In genomic region chr7:102572320-102573245, GRCh38 we compare ENCODE assay signal across 8 cellular contexts. TPM values are rescaled to one million over a fixed set of nuclear protein-coding genes. Genes with fewer than 3 reads are reported as not detected.
A peak's percentile ranks its signal among the peaks of the same experiment; 100 is the strongest.
DNase-seq lines count a peak whose midpoint lies in the region; ATAC-seq, FAIRE-seq and TF ChIP-seq lines count a peak whose summit lies in the region.
"Not testable (repeated sequence)": the region's sequence is repeated elsewhere in the genome, so short reads cannot be mapped to it uniquely, and the experiment has no call there.

TSS of gene POLR2J3 (minus strand) at chr7:102572583. CDS start at chr7:102572521, 62 bp downstream.

- not testable (repeated sequence) for H2BK5ac ChIP-seq in mesenchymal stem cell (ENCODE audit: low read depth, low read length, poor library complexity, severe bottlenecking)

- not testable (repeated sequence) for H2BK120ac ChIP-seq in mesenchymal stem cell (ENCODE audit: low read depth, low read length)

- not testable (repeated sequence) for H3K36me3 ChIP-seq in ACC112 (ENCODE audit: insufficient read depth, low read length); Panc1 (ENCODE audit: control insufficient read depth, insufficient read depth, low read length); endothelial cell of umbilical vein (ENCODE audit: control insufficient read depth in 2 of 2, extremely low read depth in 1 of 2, insufficient read depth in 2 of 2, low read length in 2 of 2); mesenchymal stem cell (ENCODE audit: control insufficient read depth in 1 of 2, insufficient read depth in 2 of 2, low read depth in 1 of 2, low read length in 2 of 2)

- H3K27ac ChIP-seq in ACC112 (ENCODE audit: low read depth, low read length): 0 out of 2 replicates have a peak within 1 kb of the TSS, but pooled peaks have one; percentile 41
- peak within 1 kb of the TSS; percentile 74; the same call in 1 of the 2 replicates for H3K27ac ChIP-seq in Panc1 (ENCODE audit: low read length)
- H3K27ac ChIP-seq in endothelial cell of umbilical vein (ENCODE audit: insufficient read depth, low read depth, low read length): peak within 1 kb of the TSS; percentile 73
- H3K27ac ChIP-seq in mesenchymal stem cell (ENCODE audit: low read length, poor library complexity, severe bottlenecking): peak within 1 kb of the TSS; percentile 43

- not testable (repeated sequence) for H3K9ac ChIP-seq in endothelial cell of umbilical vein (replicated peaks; ENCODE audit: extremely low read depth, insufficient read depth, low read length)
- peak within 1 kb of the TSS; percentile 89 for H3K9ac ChIP-seq in mesenchymal stem cell (ENCODE audit: low read length)

- not testable (repeated sequence) for H3K27me3 Mint-ChIP-seq in activated T-cell treated with anti-CD3 and anti-CD28 coated beads, Interleukin-2, amount 50 U/mL, for 4 hours (ENCODE audit: low read depth)

- not testable (repeated sequence) for H3K9me1 ChIP-seq in endothelial cell of umbilical vein (replicated peaks; ENCODE audit: control insufficient read depth, extremely low read depth, insufficient read depth, low read length)

- peak within 1 kb of the TSS; percentile 88 for H3K4me3 Mint-ChIP-seq in activated T-cell treated with anti-CD3 and anti-CD28 coated beads, Interleukin-2, amount 50 U/mL, for 4 hours

- H4K8ac ChIP-seq in mesenchymal stem cell (ENCODE audit: low read length): peak within 1 kb of the TSS; percentile 74

- in situ Hi-C loops in Panc1 (cut with HindIII; ENCODE audit: low pct_unique_long_range_greater_than_20kb, low sequenced_read_pairs): not testable (repeated sequence)

- H3K9me3 ChIP-seq in Panc1 (ENCODE audit: control insufficient read depth, insufficient read depth, low read depth, low read length); endothelial cell of umbilical vein (replicated peaks; ENCODE audit: control insufficient read depth, insufficient read depth, low read length); mesenchymal stem cell (ENCODE audit: control insufficient read depth, low read length): not testable (repeated sequence)

- H2AK5ac ChIP-seq in mesenchymal stem cell (ENCODE audit: low read length, severe bottlenecking): not testable (repeated sequence)

- BruUV-seq in Panc1 (replicated peaks; lab: Mats Ljungman, UMichigan); endothelial cell of umbilical vein (replicated peaks; lab: Mats Ljungman, UMichigan): not testable (repeated sequence)

- H3K9me3 Mint-ChIP-seq in activated T-cell treated with anti-CD3 and anti-CD28 coated beads, Interleukin-2, amount 50 U/mL, for 4 hours: not testable (repeated sequence)

- not testable (repeated sequence) for H3K79me2 ChIP-seq in ACC112 (ENCODE audit: control insufficient read depth, insufficient read depth, low read length, unreplicated experiment); endothelial cell of umbilical vein (ENCODE audit: control insufficient read depth, insufficient read depth, low read length)

- ATAC-seq in GM18907 (IDR thresholded peaks at IDR 0.05; ENCODE audit: unreplicated experiment): peak; percentile 94
- peak; percentile 95 for ATAC-seq in HG02970 (IDR thresholded peaks at IDR 0.05; ENCODE audit: low FRiP score, unreplicated experiment)
- ATAC-seq in Panc1: peak; percentile 97
- peak; percentile 93 to 95 for ATAC-seq in activated T-cell treated with anti-CD3 and anti-CD28 coated beads, Interleukin-2, amount 50 U/mL, for 4 hours

- H3K4me1 Mint-ChIP-seq in activated T-cell treated with anti-CD3 and anti-CD28 coated beads, Interleukin-2, amount 50 U/mL, for 4 hours (ENCODE audit: low read depth): not testable (repeated sequence)

- DNase-seq in Panc1 (ENCODE audit: low read depth, low spot score) (peak; percentile 62), mesenchymal stem cell (peak; percentile 91)
- peak; percentile 94 for DNase-seq in activated T-cell treated with anti-CD3 and anti-CD28 coated beads, Interleukin-2, amount 50 U/mL, for 4 hours
- not testable (repeated sequence) for DNase-seq in endothelial cell of umbilical vein (ENCODE audit: low read depth, low spot score)
- peak; percentile 95 to 100 (median 99) for DNase-seq in stimulated activated CD4-positive, alpha-beta T cell treated with anti-CD3 and anti-CD28 coated beads, Interleukin-1b, Interleukin-23, amount 100 ng/mL, for 24 hours (ENCODE audit: low read depth in 4 of 4, low spot score in 1 of 4)

- not testable (repeated sequence) for H3K27me3 ChIP-seq in ACC112 (ENCODE audit: insufficient read depth, low read length); Panc1 (ENCODE audit: control insufficient read depth, insufficient read depth, low read length); endothelial cell of umbilical vein (ENCODE audit: control insufficient read depth in 2 of 2, insufficient read depth in 2 of 2, low read length in 2 of 2); mesenchymal stem cell (ENCODE audit: control insufficient read depth in 1 of 2, insufficient read depth in 1 of 2, low read length in 2 of 2)

- not testable (repeated sequence) for H3K23ac ChIP-seq in mesenchymal stem cell (ENCODE audit: low read length in 2 of 2)

- H4K20me1 ChIP-seq in endothelial cell of umbilical vein (replicated peaks; ENCODE audit: control insufficient read depth, extremely low read depth, insufficient read depth, low read length): not testable (repeated sequence)

- H3K18ac ChIP-seq in mesenchymal stem cell (ENCODE audit: low read depth in 1 of 2, low read length in 2 of 2): peak within 1 kb of the TSS in 1 of 2 experiments; percentile 87

- not testable (repeated sequence) for H4K91ac ChIP-seq in mesenchymal stem cell (ENCODE audit: low read length)

- POLR2A ChIA-PET in Panc1 (lab: Charles Lee): not testable (repeated sequence)
- POLR2A ChIA-PET in endothelial cell of umbilical vein (lab: Charles Lee): interaction anchor here (0.6 kb wide), 1 partner anchor 163 kb away, joined by 7 read pairs; no protein-coding TSS in a partner anchor

- not testable (repeated sequence) for H2BK12ac ChIP-seq in mesenchymal stem cell (ENCODE audit: low read length in 2 of 2)

- CTCF ChIA-PET in Panc1 (lab: Charles Lee): not testable (repeated sequence)
- CTCF ChIA-PET in endothelial cell of umbilical vein (lab: Charles Lee): interaction anchor here (0.6 kb wide), 2 partner anchors 489 to 502 kb away, joined by 3 read pairs; partner anchors contain the start of genes ARMC10 and FBXL13

- TF ChIP-seq CTCF in Panc1 (IDR thresholded peaks at IDR 0.05): peak; percentile 63
- TF ChIP-seq CTCF in endothelial cell of umbilical vein (IDR thresholded peaks at IDR 0.05; ENCODE audit: extremely low read depth in 1 of 2, insufficient read depth in 1 of 2, low read depth in 1 of 2, low read length in 2 of 2): peak; percentile 36 to 53

- under 1% methylated on average over 28 of the region's 61 CpGs for WGBS in mesenchymal stem cell

- H3K14ac ChIP-seq in mesenchymal stem cell (ENCODE audit: low read length in 2 of 2): not testable (repeated sequence)

- H2BK15ac ChIP-seq in mesenchymal stem cell (ENCODE audit: low read depth, poor library complexity, severe bottlenecking): not testable (repeated sequence)

- H3K4ac ChIP-seq in mesenchymal stem cell (ENCODE audit: low read depth in 1 of 2, low read length in 2 of 2): peak within 1 kb of the TSS; percentile 24 to 86

- not testable (repeated sequence) for H3K4me2 ChIP-seq in endothelial cell of umbilical vein (ENCODE audit: insufficient read depth, low read length)
- H3K4me2 ChIP-seq in mesenchymal stem cell (ENCODE audit: low read length, poor library complexity, severe bottlenecking): peak within 1 kb of the TSS; percentile 9

- FAIRE-seq in endothelial cell of umbilical vein (lab: Jason Lieb, UNC): peak; percentile 67

- not testable (repeated sequence) for H3K36me3 Mint-ChIP-seq in activated T-cell treated with anti-CD3 and anti-CD28 coated beads, Interleukin-2, amount 50 U/mL, for 4 hours (ENCODE audit: insufficient read depth)

- peak; percentile 27 for TF ChIP-seq POLR2A in endothelial cell of umbilical vein (IDR thresholded peaks at IDR 0.05; ENCODE audit: low read depth, low read length)

- not testable (repeated sequence) for H3K79me1 ChIP-seq in mesenchymal stem cell (replicated peaks; ENCODE audit: low read length, poor library complexity, severe bottlenecking)

- intact Hi-C loops in Panc1 (cut with micrococcal nuclease; ENCODE audit: unreplicated experiment); endothelial cell of umbilical vein (cut with micrococcal nuclease): not testable (repeated sequence)

- H3K4me3 ChIP-seq in ACC112 (ENCODE audit: low read depth, low read length): peak within 1 kb of the TSS; percentile 85
- H3K4me3 ChIP-seq in Panc1 (ENCODE audit: low read depth in 2 of 2, low read length in 2 of 2): peak within 1 kb of the TSS; percentile 53 to 74
- peak within 1 kb of the TSS; percentile 67 to 97 (median 84) for H3K4me3 ChIP-seq in endothelial cell of umbilical vein (replicated peaks in 1 of 3; ENCODE audit: insufficient read depth in 1 of 3, low read depth in 1 of 3, low read length in 3 of 3)
- peak within 1 kb of the TSS; percentile 79 to 87 for H3K4me3 ChIP-seq in mesenchymal stem cell (ENCODE audit: insufficient read depth in 1 of 2, low read depth in 1 of 2, low read length in 2 of 2)

- dilution Hi-C loops in endothelial cell of umbilical vein (cut with MboI; ENCODE audit: extremely low pct_ligation_motif_present, low sequenced_read_pairs): not testable (repeated sequence)

- not testable (repeated sequence) for H3K4me1 ChIP-seq in ACC112 (ENCODE audit: control insufficient read depth, insufficient read depth, low read length, unreplicated experiment); Panc1 (ENCODE audit: control insufficient read depth, insufficient read depth, low read length); endothelial cell of umbilical vein (ENCODE audit: control insufficient read depth, extremely low read depth, insufficient read depth, low read length); mesenchymal stem cell (ENCODE audit: control insufficient read depth, insufficient read depth, low read depth, low read length)

- H2AFZ ChIP-seq in ACC112 (ENCODE audit: low read length, unreplicated experiment): peak within 1 kb of the TSS; percentile 93
- peak within 1 kb of the TSS; percentile 94 for H2AFZ ChIP-seq in endothelial cell of umbilical vein (ENCODE audit: low read depth, low read length)
- peak within 1 kb of the TSS; percentile 46 for H2AFZ ChIP-seq in mesenchymal stem cell (ENCODE audit: low read depth, low read length)

RNA-seq across cellular contexts. Expression of gene POLR2J3, which starts in this region (rescaled TPM):
- 28.1 TPM for total RNA-seq in Panc1 (2021; ENCODE audit: unreplicated experiment)
- polyA plus RNA-seq in Panc1 (2012; ENCODE audit: insufficient read length): 28.3 TPM
- total RNA-seq in activated T-cell treated with anti-CD3 and anti-CD28 coated beads, Interleukin-2, amount 50 U/mL, for 4 hours: 10 to 100 TPM; 19.6 to 28.5 (median 20.0) TPM
- total RNA-seq in endothelial cell of umbilical vein: 63.1 and 66.3 TPM in 2 replicates
- polyA plus RNA-seq in endothelial cell of umbilical vein: 40.7 and 41.0 TPM in 2 replicates
- 25.0 and 28.2 TPM in 2 replicates for polyA plus RNA-seq in endothelial cell of umbilical vein (2011; cell fraction: cytosol; rRNA removed)
- polyA plus RNA-seq in endothelial cell of umbilical vein (2011; cell fraction: nucleus; rRNA removed): 164 and 196 TPM in 2 replicates
- 78.1 and 94.0 TPM in 2 replicates for polyA plus RNA-seq in endothelial cell of umbilical vein (2012)
- polyA minus RNA-seq in endothelial cell of umbilical vein: 104 and 114 TPM in 2 replicates
- 19.6 TPM for polyA minus RNA-seq in endothelial cell of umbilical vein (2011; cell fraction: cytosol; rRNA and poly(A)+ RNA removed)
- 120 and 195 TPM in 2 replicates for polyA minus RNA-seq in endothelial cell of umbilical vein (2011; cell fraction: nucleus; rRNA and poly(A)+ RNA removed)
- 93.6 TPM for polyA plus RNA-seq in mesenchymal stem cell (2013, experiment 1 of 2)
- 80.3 TPM for polyA plus RNA-seq in mesenchymal stem cell (2013, experiment 2 of 2)
